26 cellular contexts compared by ENCODE assay signal in the genomic region with DNA sequence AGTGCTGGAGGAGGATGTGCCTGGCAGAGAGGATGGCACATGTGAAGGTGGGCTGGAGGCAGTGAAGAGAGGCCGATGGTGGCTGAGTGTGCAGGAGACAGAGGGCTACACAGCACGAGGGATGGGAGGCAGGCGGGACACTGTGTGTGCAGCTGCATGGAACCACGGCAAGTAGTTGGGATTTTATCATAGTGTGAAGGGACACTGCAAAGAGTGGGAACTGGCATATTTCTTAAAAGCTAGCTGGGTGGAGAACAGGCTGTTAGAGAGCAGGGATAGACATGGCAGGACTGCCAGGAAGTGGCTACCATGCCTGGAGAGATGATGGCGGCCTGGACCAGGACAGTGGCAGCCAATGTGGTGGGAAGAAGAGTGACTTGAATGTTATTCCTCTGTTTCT.
"Had no signal": no experiment of that assay in that cellular context is flagged by ENCODE, and none has a peak within 500 bp of the region (broad histone marks: within the 10 kb centered on the region; RNA-seq: fewer than 3 reads in every experiment).

No MANE protein-coding gene starts in this region.

- H3K9ac ChIP-seq: parathyroid adenoma had no signal

- H3K9me3 Mint-ChIP-seq: activated CD4-positive, alpha-beta memory T cell treated with anti-CD3 and anti-CD28 coated beads for 36 hours; activated naive CD4-positive, alpha-beta T cell treated with anti-CD3 and anti-CD28 coated beads for 36 hours; dendritic cell treated with granulocyte-macrophage colony-stimulating factor and Interleukin-4, amounts not matched to agents 40 ng/mL and 50 ng/mL, for 4 days; immature natural killer cell; stimulated activated naive B cell treated with anti-CD40 and anti-IgM and Interleukin-4, amounts not matched to agents 10 μg/mL and 1 μg/mL and 100 μg/mL, for 72 hours; T-helper 1 cell treated with Interleukin-12 subunit alpha and Interleukin-12 subunit beta and Interleukin-4 antibody, amounts not matched to agents 30 μg/mL and 1 μg/mL, for 36 hours had no signal

- H3K27me3 Mint-ChIP-seq: activated CD4-positive, alpha-beta memory T cell treated with anti-CD3 and anti-CD28 coated beads for 36 hours had no signal

- H3K4me1 ChIP-seq: breast epithelium, esophagus muscularis mucosa, foreskin keratinocyte, parathyroid adenoma, psoas muscle, sigmoid colon, transverse colon had no signal

- H2AFZ ChIP-seq: parathyroid adenoma had no signal

- H3K4me3 Mint-ChIP-seq: activated CD4-positive, alpha-beta memory T cell treated with anti-CD3 and anti-CD28 coated beads for 36 hours; activated naive CD4-positive, alpha-beta T cell treated with anti-CD3 and anti-CD28 coated beads for 36 hours; dendritic cell treated with granulocyte-macrophage colony-stimulating factor and Interleukin-4, amounts not matched to agents 40 ng/mL and 50 ng/mL, for 4 days; immature natural killer cell; nephron progenitor cell; stimulated activated naive B cell treated with anti-CD40 and anti-IgM and Interleukin-4, amounts not matched to agents 10 μg/mL and 1 μg/mL and 100 μg/mL, for 72 hours; T-helper 1 cell treated with Interleukin-12 subunit alpha and Interleukin-12 subunit beta and Interleukin-4 antibody, amounts not matched to agents 30 μg/mL and 1 μg/mL, for 36 hours had no signal

- H3K4me1 Mint-ChIP-seq: stimulated activated naive B cell treated with anti-CD40 and anti-IgM and Interleukin-4, amounts not matched to agents 10 μg/mL and 1 μg/mL and 100 μg/mL, for 72 hours had no signal

- DNase-seq: activated effector memory CD4-positive, alpha-beta T cell treated with anti-CD3 and anti-CD28 coated beads, Interleukin-2, amount 50 U/mL, for 16 hours; central memory CD4-positive, alpha-beta T cell; effector CD4-positive, alpha-beta T cell; heart left ventricle; hypothalamus; kidney; left colon; nephron progenitor cell; psoas muscle; sigmoid colon; stimulated activated CD4-positive, alpha-beta T cell treated with anti-CD3 and anti-CD28 coated beads, Interleukin-2, amount 100 ng/mL, for 24 hours; stimulated activated naive B cell treated with anti-CD40 and anti-IgM and Interleukin-4, amounts not matched to agents 10 μg/mL and 1 μg/mL and 100 μg/mL, for 72 hours; SW 1271; T1000; transverse colon; WERI-Rb-1 had no signal

- H3K27ac Mint-ChIP-seq: activated CD4-positive, alpha-beta memory T cell treated with anti-CD3 and anti-CD28 coated beads for 36 hours; dendritic cell treated with granulocyte-macrophage colony-stimulating factor and Interleukin-4, amounts not matched to agents 40 ng/mL and 50 ng/mL, for 4 days; nephron progenitor cell; stimulated activated naive B cell treated with anti-CD40 and anti-IgM and Interleukin-4, amounts not matched to agents 10 μg/mL and 1 μg/mL and 100 μg/mL, for 72 hours; T-helper 1 cell treated with Interleukin-12 subunit alpha and Interleukin-12 subunit beta and Interleukin-4 antibody, amounts not matched to agents 30 μg/mL and 1 μg/mL, for 36 hours had no signal

- H3K79me2 ChIP-seq: parathyroid adenoma had no signal

- H3K4me3 ChIP-seq: breast epithelium, esophagus muscularis mucosa, heart left ventricle, psoas muscle, sigmoid colon, smooth muscle cell, transverse colon had no signal

- H3K4me2 ChIP-seq: smooth muscle cell had no signal

- ATAC-seq: left colon, psoas muscle had no signal

- H3K9me3 ChIP-seq: breast epithelium, esophagus muscularis mucosa, heart left ventricle, psoas muscle, sigmoid colon, transverse colon had no signal

- H3K36me3 Mint-ChIP-seq: activated CD4-positive, alpha-beta memory T cell treated with anti-CD3 and anti-CD28 coated beads for 36 hours; stimulated activated naive B cell treated with anti-CD40 and anti-IgM and Interleukin-4, amounts not matched to agents 10 μg/mL and 1 μg/mL and 100 μg/mL, for 72 hours had no signal

- H3K36me3 ChIP-seq: breast epithelium, esophagus muscularis mucosa, heart left ventricle, sigmoid colon, transverse colon, WERI-Rb-1 had no signal

- H3K27ac ChIP-seq: breast epithelium, esophagus muscularis mucosa, foreskin keratinocyte, heart left ventricle, parathyroid adenoma, psoas muscle, sigmoid colon, transverse colon, WERI-Rb-1 had no signal

- H3K27me3 ChIP-seq: breast epithelium, esophagus muscularis mucosa, foreskin keratinocyte, heart left ventricle, sigmoid colon, transverse colon had no signal
